Comparison of ENCODE assay signal across 16 cellular contexts in genomic region chr14:30966415-30967363, GRCh38. TPM values are rescaled to one million over a fixed set of nuclear protein-coding genes. Genes with fewer than 3 reads are reported as not detected.
DNase-seq lines count a peak whose midpoint lies in the region; ATAC-seq and TF ChIP-seq lines count a peak whose summit lies in the region.
"Had no signal": no experiment of that assay in that cellular context is flagged by ENCODE, and none has a peak within 500 bp of the region (broad histone marks: within the 10 kb centered on the region; RNA-seq: fewer than 3 reads in every experiment).

No MANE protein-coding gene starts in this region.

- H3K36me3 ChIP-seq in CD4-positive, alpha-beta memory T cell (ENCODE audit: insufficient read depth, low read length) = no peaks in the 10 kb centered on the region

- H3K4me1 ChIP-seq in CD4-positive, alpha-beta memory T cell (ENCODE audit: insufficient read depth, low read length) = peaks cover 7% of the 10 kb centered on the region

- no peaks in the 10 kb centered on the region for H3K27me3 ChIP-seq in CD4-positive, alpha-beta memory T cell (ENCODE audit: insufficient read depth, low read length)
- H3K27me3 ChIP-seq: dorsolateral prefrontal cortex had no signal

- H3K27me3 Mint-ChIP-seq in activated CD4-positive, alpha-beta T cell treated with anti-CD3 and anti-CD28 coated beads, Interleukin-2, amount 10 ng/mL, durations not matched to agents 24 days and 14 days = no peaks in the 10 kb centered on the region
- no peaks in the 10 kb centered on the region for H3K27me3 Mint-ChIP-seq in activated CD4-positive, alpha-beta T cell treated with anti-CD3 and anti-CD28 coated beads, Interleukin-2, amount 10 ng/mL, durations not matched to agents 7 days and 5 days
- no peaks in the 10 kb centered on the region for H3K27me3 Mint-ChIP-seq in natural killer cell treated with Interleukin-12 subunit alpha and Interleukin-12 subunit beta and Interleukin-15 and Interleukin-18, amount 100 ng/mL, for 72 hours
- no peaks in the 10 kb centered on the region for H3K27me3 Mint-ChIP-seq in CD4-positive, alpha-beta memory T cell

- no peak for ATAC-seq in HG03457 (IDR thresholded peaks at IDR 0.05; ENCODE audit: unreplicated experiment)
- no peak for ATAC-seq in natural killer cell treated with Interleukin-12 subunit alpha and Interleukin-12 subunit beta and Interleukin-15 and Interleukin-18, amount 100 ng/mL, for 72 hours

- peaks cover 0 to 2% of the 10 kb centered on the region in 2 donors for H3K9me3 ChIP-seq in CD4-positive, alpha-beta memory T cell (ENCODE audit: control insufficient read depth in 1 of 2, low read length in 2 of 2)

- H3K27ac Mint-ChIP-seq in activated CD4-positive, alpha-beta T cell treated with anti-CD3 and anti-CD28 coated beads, Interleukin-2, amount 10 ng/mL, durations not matched to agents 24 days and 14 days = peak overlapping the region; percentile 26
- no peak overlapping the region for H3K27ac Mint-ChIP-seq in activated CD4-positive, alpha-beta T cell treated with anti-CD3 and anti-CD28 coated beads, Interleukin-2, amount 10 ng/mL, durations not matched to agents 7 days and 5 days
- H3K27ac Mint-ChIP-seq in natural killer cell treated with Interleukin-12 subunit alpha and Interleukin-12 subunit beta and Interleukin-15 and Interleukin-18, amount 100 ng/mL, for 72 hours = no peak overlapping the region
- H3K27ac Mint-ChIP-seq in CD4-positive, alpha-beta memory T cell = peak overlapping the region in 1 of 7 donors; percentile 82
- H3K27ac Mint-ChIP-seq: activated T-helper 2 cell treated with anti-CD3 and anti-CD28 coated beads, Interferon-gamma antibody, Interleukin-2, Interleukin-4, amounts not matched to agents 10 μg/mL and 5 μg/mL and 100 μg/mL, durations not matched to agents 14 hours and 24 hours and 36 hours had no signal

- peaks cover 8% of the 10 kb centered on the region for H3K9me3 Mint-ChIP-seq in activated CD4-positive, alpha-beta T cell treated with anti-CD3 and anti-CD28 coated beads, Interleukin-2, amount 10 ng/mL, durations not matched to agents 24 days and 14 days
- peaks cover 13% of the 10 kb centered on the region for H3K9me3 Mint-ChIP-seq in activated CD4-positive, alpha-beta T cell treated with anti-CD3 and anti-CD28 coated beads, Interleukin-2, amount 10 ng/mL, durations not matched to agents 7 days and 5 days
- H3K9me3 Mint-ChIP-seq in natural killer cell treated with Interleukin-12 subunit alpha and Interleukin-12 subunit beta and Interleukin-15 and Interleukin-18, amount 100 ng/mL, for 72 hours = peaks cover 5% of the 10 kb centered on the region
- H3K9me3 Mint-ChIP-seq in CD4-positive, alpha-beta memory T cell = peaks cover 3 to 24% (median 16%) of the 10 kb centered on the region in 8 donors

- no peak overlapping the region for H3K27ac ChIP-seq in RWPE1
- no peak overlapping the region for H3K27ac ChIP-seq in CD4-positive, alpha-beta memory T cell (ENCODE audit: low read depth, low read length)
- H3K27ac ChIP-seq: dorsolateral prefrontal cortex had no signal

- peaks cover 24% of the 10 kb centered on the region for H3K4me1 Mint-ChIP-seq in activated CD4-positive, alpha-beta T cell treated with anti-CD3 and anti-CD28 coated beads, Interleukin-2, amount 10 ng/mL, durations not matched to agents 24 days and 14 days
- H3K4me1 Mint-ChIP-seq in activated CD4-positive, alpha-beta T cell treated with anti-CD3 and anti-CD28 coated beads, Interleukin-2, amount 10 ng/mL, durations not matched to agents 7 days and 5 days = peaks cover 8% of the 10 kb centered on the region
- peaks cover 31 to 33% of the 10 kb centered on the region in 2 donors for H3K4me1 Mint-ChIP-seq in natural killer cell treated with Interleukin-12 subunit alpha and Interleukin-12 subunit beta and Interleukin-15 and Interleukin-18, amount 100 ng/mL, for 72 hours (ENCODE audit: low read depth in 2 of 2)
- peaks cover 28 to 48% (median 36%) of the 10 kb centered on the region in 4 donors for H3K4me1 Mint-ChIP-seq in CD4-positive, alpha-beta memory T cell

- POLR2A ChIA-PET in activated CD4-positive, alpha-beta T cell treated with anti-CD3 and anti-CD28 coated beads, Interleukin-2, amount 10 ng/mL, durations not matched to agents 7 days and 5 days (lab: Charles Lee) = no interaction called here
- POLR2A ChIA-PET in RWPE1 (lab: Yijun Ruan, JAX; ENCODE audit: low non-redundant PET) = no interaction called here
- POLR2A ChIA-PET in CD4-positive, alpha-beta memory T cell (lab: Charles Lee; ENCODE audit: partially characterized antibody) = no interaction called here

- intact Hi-C loops in activated CD4-positive, alpha-beta T cell treated with anti-CD3 and anti-CD28 coated beads, Interleukin-2, amount 10 ng/mL, durations not matched to agents 24 days and 14 days (cut with micrococcal nuclease) = no loop called here
- intact Hi-C loops in CD4-positive, alpha-beta memory T cell (cut with micrococcal nuclease) = no loop called here

- peaks cover 36% of the 10 kb centered on the region for H3K36me3 Mint-ChIP-seq in activated CD4-positive, alpha-beta T cell treated with anti-CD3 and anti-CD28 coated beads, Interleukin-2, amount 10 ng/mL, durations not matched to agents 24 days and 14 days (ENCODE audit: low read depth)
- H3K36me3 Mint-ChIP-seq in activated CD4-positive, alpha-beta T cell treated with anti-CD3 and anti-CD28 coated beads, Interleukin-2, amount 10 ng/mL, durations not matched to agents 7 days and 5 days (ENCODE audit: low read depth) = peaks cover 39% of the 10 kb centered on the region
- H3K36me3 Mint-ChIP-seq in natural killer cell treated with Interleukin-12 subunit alpha and Interleukin-12 subunit beta and Interleukin-15 and Interleukin-18, amount 100 ng/mL, for 72 hours = peaks cover 12% of the 10 kb centered on the region
- peaks cover 35 to 37% of the 10 kb centered on the region in 2 donors for H3K36me3 Mint-ChIP-seq in CD4-positive, alpha-beta memory T cell

- TF ChIP-seq CTCF in RWPE1 (conservative IDR thresholded peaks at IDR 0.05; ENCODE audit: low read depth) (no peak), fibroblast of pulmonary artery (IDR thresholded peaks at IDR 0.05; ENCODE audit: low read length, missing control alignments) (no peak)

- H3K4me3 Mint-ChIP-seq in activated CD4-positive, alpha-beta T cell treated with anti-CD3 and anti-CD28 coated beads, Interleukin-2, amount 10 ng/mL, durations not matched to agents 24 days and 14 days = no peak overlapping the region
- no peak overlapping the region for H3K4me3 Mint-ChIP-seq in activated CD4-positive, alpha-beta T cell treated with anti-CD3 and anti-CD28 coated beads, Interleukin-2, amount 10 ng/mL, durations not matched to agents 7 days and 5 days
- no peak overlapping the region for H3K4me3 Mint-ChIP-seq in natural killer cell treated with Interleukin-12 subunit alpha and Interleukin-12 subunit beta and Interleukin-15 and Interleukin-18, amount 100 ng/mL, for 72 hours
- H3K4me3 Mint-ChIP-seq in CD4-positive, alpha-beta memory T cell = no peak overlapping the region

- H3K4me3 ChIP-seq in fibroblast of pulmonary artery (replicated peaks; ENCODE audit: low read depth, low read length) = no peak overlapping the region
- no peak overlapping the region for H3K4me3 ChIP-seq in CD4-positive, alpha-beta memory T cell (ENCODE audit: low read length in 2 of 2)
- H3K4me3 ChIP-seq: dorsolateral prefrontal cortex had no signal

- DNase-seq in activated CD4-positive, alpha-beta T cell treated with anti-CD3 and anti-CD28 coated beads, Interleukin-2, amount 10 ng/mL, durations not matched to agents 24 days and 14 days = no peak
- no peak for DNase-seq in activated CD4-positive, alpha-beta T cell treated with anti-CD3 and anti-CD28 coated beads, Interleukin-2, amount 10 ng/mL, durations not matched to agents 7 days and 5 days
- DNase-seq in RWPE1 (ENCODE audit: low spot score) = peak; percentile 5
- peak; percentile 7 for DNase-seq in fibroblast of pulmonary artery (ENCODE audit: low read depth)
- DNase-seq in ecto neural progenitor cell (ENCODE audit: low spot score) = no peak
- DNase-seq in natural killer cell treated with Interleukin-12 subunit alpha and Interleukin-12 subunit beta and Interleukin-15 and Interleukin-18, amount 100 ng/mL, for 72 hours (ENCODE audit: low spot score) = no peak
- no peak for DNase-seq in CD4-positive, alpha-beta memory T cell
- DNase-seq: aorta; dorsolateral prefrontal cortex; HCEC 1CT; midbrain; NCI-H1092 treated with DMSO at 0.1 percent for 48 hours; OCI-M1; stimulated activated CD4-positive, alpha-beta T cell treated with anti-CD3 and anti-CD28 coated beads, Interleukin-12 subunit alpha, Interleukin-12 subunit beta, amount 100 ng/mL, for 4 hours had no signal

- CTCF ChIA-PET in activated CD4-positive, alpha-beta T cell treated with anti-CD3 and anti-CD28 coated beads, Interleukin-2, amount 10 ng/mL, durations not matched to agents 7 days and 5 days (lab: Charles Lee) = interaction anchor here (1.1 kb wide), 1 partner anchor 475 kb away, joined by 3 read pairs; no protein-coding TSS in a partner anchor
- CTCF ChIA-PET in RWPE1 (lab: Yijun Ruan, JAX) = no interaction called here
- CTCF ChIA-PET in CD4-positive, alpha-beta memory T cell (lab: Charles Lee; ENCODE audit: partially characterized antibody) = interaction anchor here (1.2 kb wide), 1 partner anchor 18 kb away, joined by 3 read pairs; no protein-coding TSS in a partner anchor

RNA-seq across cellular contexts. Expression of gene AP4S1, which starts 58.8 kb away (rescaled TPM):
- 7.8 and 8.6 TPM in 2 replicates for total RNA-seq in activated CD4-positive, alpha-beta T cell treated with anti-CD3 and anti-CD28 coated beads, Interleukin-2, amount 10 ng/mL, durations not matched to agents 24 days and 14 days
- 1 to 10 TPM; 5.1 to 6.4 TPM for total RNA-seq in activated CD4-positive, alpha-beta T cell treated with anti-CD3 and anti-CD28 coated beads, Interleukin-2, amount 10 ng/mL, durations not matched to agents 7 days and 5 days
- total RNA-seq in natural killer cell treated with Interleukin-12 subunit alpha and Interleukin-12 subunit beta and Interleukin-15 and Interleukin-18, amount 100 ng/mL, for 72 hours = 10 to 100 TPM in 1 of 2 donors, 1 to 10 TPM in 1; 7.8 to 10.6 TPM
- total RNA-seq in CD4-positive, alpha-beta memory T cell = 10 to 100 TPM; 18.0 to 22.6 TPM
- polyA plus RNA-seq in CD4-positive, alpha-beta memory T cell = 1 to 10 TPM; 4.8 TPM

RNA-seq across cellular contexts. Expression of gene STRN3, which starts 59.5 kb away (rescaled TPM):
- 21.4 and 27.1 TPM in 2 replicates for total RNA-seq in activated CD4-positive, alpha-beta T cell treated with anti-CD3 and anti-CD28 coated beads, Interleukin-2, amount 10 ng/mL, durations not matched to agents 24 days and 14 days
- 10 to 100 TPM; 20.4 TPM for total RNA-seq in activated CD4-positive, alpha-beta T cell treated with anti-CD3 and anti-CD28 coated beads, Interleukin-2, amount 10 ng/mL, durations not matched to agents 7 days and 5 days
- total RNA-seq in natural killer cell treated with Interleukin-12 subunit alpha and Interleukin-12 subunit beta and Interleukin-15 and Interleukin-18, amount 100 ng/mL, for 72 hours = 10 to 100 TPM; 20.3 to 35.7 TPM
- total RNA-seq in CD4-positive, alpha-beta memory T cell = 10 to 100 TPM; 22.0 to 26.2 TPM
- polyA plus RNA-seq in CD4-positive, alpha-beta memory T cell = 1 to 10 TPM; 2.3 to 6.2 TPM

Comparison
In these comparisons a context has a peak if more than half of its experiments do, and no peak if none do; other contexts are left out.
1. DNase-seq: peak in RWPE1 (single experiment) and fibroblast of pulmonary artery (single experiment); none in activated CD4-positive, alpha-beta T cell treated with anti-CD3 and anti-CD28 coated beads, Interleukin-2, amount 10 ng/mL, durations not matched to agents 24 days and 14 days (single experiment), activated CD4-positive, alpha-beta T cell treated with anti-CD3 and anti-CD28 coated beads, Interleukin-2, amount 10 ng/mL, durations not matched to agents 7 days and 5 days (single experiment), ecto neural progenitor cell (single experiment), natural killer cell treated with Interleukin-12 subunit alpha and Interleukin-12 subunit beta and Interleukin-15 and Interleukin-18, amount 100 ng/mL, for 72 hours (single experiment) and CD4-positive, alpha-beta memory T cell (0 of 5).